ENCODE assay signal across 8 cellular contexts in genomic region chr4:99811850-99812249, GRCh38. TPM values are rescaled to one million over a fixed set of nuclear protein-coding genes. Genes with fewer than 3 reads are reported as not detected.
DNase-seq lines count a peak whose midpoint lies in the region; ATAC-seq and TF ChIP-seq lines count a peak whose summit lies in the region.

No MANE protein-coding gene starts in this region.

- H3K4me1 ChIP-seq in KMS-11 (ENCODE audit: low read depth, poor library complexity, severe bottlenecking) (no peaks in the 10 kb centered on the region), smooth muscle cell (ENCODE audit: low read depth) (no peaks in the 10 kb centered on the region)

- H3K36me3 ChIP-seq in KMS-11 (ENCODE audit: insufficient read depth) (no peaks in the 10 kb centered on the region), smooth muscle cell (ENCODE audit: low read depth) (no peaks in the 10 kb centered on the region)

- H3K27ac ChIP-seq in KMS-11 (no peak overlapping the region), smooth muscle cell (ENCODE audit: low read depth) (no peak overlapping the region)

- H2AFZ ChIP-seq in KMS-11 (ENCODE audit: low read depth), result no peak overlapping the region
- H2AFZ ChIP-seq in smooth muscle cell (ENCODE audit: low read depth), result no peak overlapping the region

- peak; percentile 77 for DNase-seq in DMS53 (lab: John Stamatoyannopoulos, UW)
- DNase-seq in UCSD-AML1 (lab: John Stamatoyannopoulos, UW; ENCODE audit: unreplicated experiment), result peak; percentile 34
- DNase-seq in erythroblast (lab: John Stamatoyannopoulos, UW), result peak; percentile 55 to 76
- no peak for DNase-seq in smooth muscle cell (lab: John Stamatoyannopoulos, UW; ENCODE audit: unreplicated experiment)
- DNase-seq in HCEC 1CT, result no peak

- H3K9me3 ChIP-seq in smooth muscle cell (replicated peaks; ENCODE audit: low read depth), result no peaks in the 10 kb centered on the region

- H3K27me3 ChIP-seq in KMS-11 (ENCODE audit: insufficient read depth, low read depth), result no peaks in the 10 kb centered on the region
- H3K27me3 ChIP-seq in smooth muscle cell (ENCODE audit: low read depth), result no peaks in the 10 kb centered on the region

- H3K79me2 ChIP-seq in KMS-11 (ENCODE audit: insufficient read depth, low read depth), result no peaks in the 10 kb centered on the region
- no peaks in the 10 kb centered on the region for H3K79me2 ChIP-seq in smooth muscle cell (ENCODE audit: low read depth)

- TF ChIP-seq POLR2A in erythroblast (IDR thresholded peaks at IDR 0.05; ENCODE audit: low read length), result no peak

- no peak overlapping the region for H3K9ac ChIP-seq in KMS-11
- H3K9ac ChIP-seq in smooth muscle cell (ENCODE audit: low read depth), result no peak overlapping the region

- TF ChIP-seq CTCF in KMS-11 (conservative IDR thresholded peaks at IDR 0.05; ENCODE audit: low read depth, low read length) (peak; percentile 81), smooth muscle cell (IDR thresholded peaks at IDR 0.05; ENCODE audit: borderline replicate concordance, insufficient read depth, poor library complexity, severe bottlenecking) (peak; percentile 49)

- ATAC-seq in GM19452 (IDR thresholded peaks at IDR 0.05; ENCODE audit: unreplicated experiment) (no peak), HG03039 (IDR thresholded peaks at IDR 0.05; ENCODE audit: unreplicated experiment) (no peak)

- WGBS in smooth muscle cell (ENCODE audit: low lambda C conversion rate), result 86% methylated on average over 1 of the region's 1 CpG

- H3K4me2 ChIP-seq in KMS-11, result no peak overlapping the region
- no peak overlapping the region for H3K4me2 ChIP-seq in smooth muscle cell

- H3K4me3 ChIP-seq in KMS-11 (IDR thresholded peaks at IDR 0.05; ENCODE audit: insufficient read depth, low read depth, low read length) (no peak overlapping the region), smooth muscle cell (no peak overlapping the region)

- H3F3A ChIP-seq in smooth muscle cell (ENCODE audit: low read depth), result no peaks in the 10 kb centered on the region

- H4K20me1 ChIP-seq in KMS-11 (ENCODE audit: insufficient read depth), result no peaks in the 10 kb centered on the region
- H4K20me1 ChIP-seq in smooth muscle cell (ENCODE audit: low read depth), result no peaks in the 10 kb centered on the region

RNA-seq across cellular contexts. Expression of gene DAPP1, which starts 4.8 kb away (rescaled TPM):
- 7.9 and 9.8 TPM in 2 replicates for total RNA-seq in smooth muscle cell
- polyA plus RNA-seq in smooth muscle cell, result 1.0 and 4.8 TPM in 2 replicates

Comparison
In these comparisons a context has a peak if more than half of its experiments do, and no peak if none do; other contexts are left out.
1. DNase-seq: peak in DMS53 (single experiment), UCSD-AML1 (single experiment) and erythroblast (2 of 2); none in smooth muscle cell (single experiment) and HCEC 1CT (single experiment).